Comparison of ENCODE assay signal across 8 cellular contexts in the genomic region with DNA sequence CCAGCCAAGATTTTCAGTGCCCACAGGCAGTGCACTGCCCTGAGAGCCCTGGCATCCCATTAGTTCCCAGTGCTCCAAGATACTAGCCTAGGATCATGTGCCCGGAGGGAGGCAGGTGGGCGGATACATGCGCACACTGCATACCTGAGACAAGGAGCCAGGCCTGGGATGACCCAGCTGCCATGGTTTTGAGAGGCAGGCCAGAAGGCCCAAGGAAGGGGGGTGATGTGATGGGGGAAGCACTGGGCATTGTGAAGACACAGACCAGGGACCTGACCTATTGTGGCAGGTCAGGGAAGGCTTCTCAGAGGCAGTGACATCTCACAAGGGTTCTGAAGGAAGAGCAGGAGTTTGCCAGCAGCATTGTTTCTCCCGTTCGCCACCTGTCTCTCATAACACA. TPM values are rescaled to one million over a fixed set of nuclear protein-coding genes. Genes with fewer than 3 reads are reported as not detected.
DNase-seq lines count a peak whose midpoint lies in the region; ATAC-seq and TF ChIP-seq lines count a peak whose summit lies in the region.

No MANE protein-coding gene starts in this region.

- peak overlapping the region; percentile 76 to 98 (median 94) for H3K27ac ChIP-seq in spleen

- H3K36me3 Mint-ChIP-seq in HFFc6 (ENCODE audit: low read depth) = peaks cover 28% of the 10 kb centered on the region
- H3K36me3 Mint-ChIP-seq in activated CD8-positive, alpha-beta T cell treated with anti-CD3 and anti-CD28 coated beads, Interleukin-2, amount 10 ng/mL, durations not matched to agents 7 days and 5 days (ENCODE audit: low read depth) = peaks cover 64% of the 10 kb centered on the region

- TF ChIP-seq CTCF in HFFc6 (IDR thresholded peaks at IDR 0.05) (no peak), foreskin fibroblast (IDR thresholded peaks at IDR 0.05; ENCODE audit: low read depth, low read length) (no peak), spleen (IDR thresholded peaks at IDR 0.05 in 8 of 11, conservative IDR thresholded peaks at IDR 0.05 in 3 of 11) (no peak)

- POLR2A ChIA-PET in activated CD8-positive, alpha-beta T cell treated with anti-CD3 and anti-CD28 coated beads, Interleukin-2, amount 10 ng/mL, durations not matched to agents 7 days and 5 days (lab: Charles Lee) = interaction anchor here (1.0 to 3.4 kb wide), 8 partner anchors 10 to 215 kb away, joined by 3 to 18 read pairs (median 6); partner anchors contain the start of genes CDCA8 and MEAF6

- peaks cover 60 to 94% (median 84%) of the 10 kb centered on the region in 6 donors for H3K4me1 ChIP-seq in spleen

- DNase-seq in HFFc6 (no peak), foreskin fibroblast (no peak), spleen (peak; percentile 79), SHP77 treated with DMSO at 0.1 percent for 48 hours (lab: John Stamatoyannopoulos, UW) (no peak), NCI-H2196 treated with DMSO at 0.1 percent for 48 hours (lab: John Stamatoyannopoulos, UW; ENCODE audit: unreplicated experiment) (no peak)
- DNase-seq in activated CD8-positive, alpha-beta T cell treated with anti-CD3 and anti-CD28 coated beads, Interleukin-2, amount 10 ng/mL, durations not matched to agents 7 days and 5 days = peak; percentile 38
- DNase-seq in stimulated activated CD8-positive, alpha-beta memory T cell treated with anti-CD3 and anti-CD28 coated beads, Interleukin-4, amount 100 ng/mL, for 48 hours = no peak

- H3K27me3 ChIP-seq in spleen (replicated peaks in 1 of 7) = no peaks in the 10 kb centered on the region

- peaks cover 3 to 72% (median 43%) of the 10 kb centered on the region in 6 donors for H3K36me3 ChIP-seq in spleen

- no peak for ATAC-seq in activated CD8-positive, alpha-beta T cell treated with anti-CD3 and anti-CD28 coated beads, Interleukin-2, amount 10 ng/mL, durations not matched to agents 7 days and 5 days
- no peak for ATAC-seq in GM18873 (IDR thresholded peaks at IDR 0.05; ENCODE audit: low FRiP score, unreplicated experiment)

- peaks cover 2% of the 10 kb centered on the region; the same call in 1 of the 2 replicates for H3K27me3 Mint-ChIP-seq in HFFc6 (ENCODE audit: insufficient read depth)
- no peaks in the 10 kb centered on the region for H3K27me3 Mint-ChIP-seq in activated CD8-positive, alpha-beta T cell treated with anti-CD3 and anti-CD28 coated beads, Interleukin-2, amount 10 ng/mL, durations not matched to agents 7 days and 5 days (ENCODE audit: low read depth)

- peak overlapping the region; percentile 100 for H3K27ac Mint-ChIP-seq in HFFc6
- peak overlapping the region; percentile 98 for H3K27ac Mint-ChIP-seq in activated CD8-positive, alpha-beta T cell treated with anti-CD3 and anti-CD28 coated beads, Interleukin-2, amount 10 ng/mL, durations not matched to agents 7 days and 5 days

- no peaks in the 10 kb centered on the region for H3K9me3 Mint-ChIP-seq in HFFc6
- no peaks in the 10 kb centered on the region for H3K9me3 Mint-ChIP-seq in activated CD8-positive, alpha-beta T cell treated with anti-CD3 and anti-CD28 coated beads, Interleukin-2, amount 10 ng/mL, durations not matched to agents 7 days and 5 days (ENCODE audit: insufficient read depth)

- 60 to 85% (median 81%) methylated on average over 5 of the region's 5 CpGs for WGBS in spleen, 5 donors

- no peak for TF ChIP-seq POLR2A in spleen (IDR thresholded peaks at IDR 0.05)

- H3K9me3 ChIP-seq in spleen = no peaks in the 10 kb centered on the region

- intact Hi-C loops in spleen (cut with DNase I; ENCODE audit: low total_unique reads) = no loop called here

- H3K4me1 Mint-ChIP-seq in HFFc6 (ENCODE audit: low read depth) = peaks cover 61% of the 10 kb centered on the region
- peaks cover 61% of the 10 kb centered on the region for H3K4me1 Mint-ChIP-seq in activated CD8-positive, alpha-beta T cell treated with anti-CD3 and anti-CD28 coated beads, Interleukin-2, amount 10 ng/mL, durations not matched to agents 7 days and 5 days (ENCODE audit: low read depth)

- H3K4me3 ChIP-seq in foreskin fibroblast (ENCODE audit: low read depth in 1 of 2, low read length in 2 of 2) (peak overlapping the region; percentile 73 to 76), spleen (peak overlapping the region; percentile 83 to 97 (median 86))

- H3K4me3 Mint-ChIP-seq in HFFc6 = peak overlapping the region; percentile 89
- peak overlapping the region; percentile 90 for H3K4me3 Mint-ChIP-seq in activated CD8-positive, alpha-beta T cell treated with anti-CD3 and anti-CD28 coated beads, Interleukin-2, amount 10 ng/mL, durations not matched to agents 7 days and 5 days

- CTCF ChIA-PET in activated CD8-positive, alpha-beta T cell treated with anti-CD3 and anti-CD28 coated beads, Interleukin-2, amount 10 ng/mL, durations not matched to agents 7 days and 5 days (lab: Charles Lee) = interaction anchor here (1.2 to 9.0 kb wide), 8 partner anchors 8 to 204 kb away, joined by 4 to 165 read pairs (median 6); partner anchors contain the start of gene MEAF6

RNA-seq across cellular contexts. Expression of gene ZC3H12A, which starts 3.6 kb away (rescaled TPM):
- total RNA-seq in HFFc6 (2021; fragmentation: NEBNext Ultra II Directional; extraction: Animal tissue kit (Norgen Biotek cat#: 25700)) = 1 to 10 TPM; 5.6 to 7.0 (median 6.3) TPM
- total RNA-seq in activated CD8-positive, alpha-beta T cell treated with anti-CD3 and anti-CD28 coated beads, Interleukin-2, amount 10 ng/mL, durations not matched to agents 7 days and 5 days = 10 to 100 TPM; 15.1 to 17.8 TPM
- 10 to 100 TPM; 18.0 to 33.1 (median 21.3) TPM for total RNA-seq in spleen
- polyA plus RNA-seq in spleen = 10 to 100 TPM in 2 of 3 donors, 1 to 10 TPM in 1; 9.7 to 12.8 (median 11.3) TPM

RNA-seq across cellular contexts. Expression of gene MEAF6, which starts 36.6 kb away (rescaled TPM):
- 10 to 100 TPM; 52.6 to 63.8 (median 56.9) TPM for total RNA-seq in HFFc6 (2021; fragmentation: NEBNext Ultra II Directional; extraction: Animal tissue kit (Norgen Biotek cat#: 25700))
- 10 to 100 TPM; 70.8 to 73.0 TPM for total RNA-seq in activated CD8-positive, alpha-beta T cell treated with anti-CD3 and anti-CD28 coated beads, Interleukin-2, amount 10 ng/mL, durations not matched to agents 7 days and 5 days
- total RNA-seq in spleen = 10 to 100 TPM; 39.5 to 69.0 (median 51.1) TPM
- 10 to 100 TPM; 56.5 to 59.8 (median 57.7) TPM for polyA plus RNA-seq in spleen

Comparison
In these comparisons a context has a peak if more than half of its experiments do, and no peak if none do; other contexts are left out.
1. DNase-seq: peak in activated CD8-positive, alpha-beta T cell treated with anti-CD3 and anti-CD28 coated beads, Interleukin-2, amount 10 ng/mL, durations not matched to agents 7 days and 5 days (single experiment) and spleen (single experiment); none in HFFc6 (single experiment), foreskin fibroblast (0 of 2), SHP77 treated with DMSO at 0.1 percent for 48 hours (single experiment), stimulated activated CD8-positive, alpha-beta memory T cell treated with anti-CD3 and anti-CD28 coated beads, Interleukin-4, amount 100 ng/mL, for 48 hours (single experiment) and NCI-H2196 treated with DMSO at 0.1 percent for 48 hours (single experiment).